In the genomic region with DNA sequence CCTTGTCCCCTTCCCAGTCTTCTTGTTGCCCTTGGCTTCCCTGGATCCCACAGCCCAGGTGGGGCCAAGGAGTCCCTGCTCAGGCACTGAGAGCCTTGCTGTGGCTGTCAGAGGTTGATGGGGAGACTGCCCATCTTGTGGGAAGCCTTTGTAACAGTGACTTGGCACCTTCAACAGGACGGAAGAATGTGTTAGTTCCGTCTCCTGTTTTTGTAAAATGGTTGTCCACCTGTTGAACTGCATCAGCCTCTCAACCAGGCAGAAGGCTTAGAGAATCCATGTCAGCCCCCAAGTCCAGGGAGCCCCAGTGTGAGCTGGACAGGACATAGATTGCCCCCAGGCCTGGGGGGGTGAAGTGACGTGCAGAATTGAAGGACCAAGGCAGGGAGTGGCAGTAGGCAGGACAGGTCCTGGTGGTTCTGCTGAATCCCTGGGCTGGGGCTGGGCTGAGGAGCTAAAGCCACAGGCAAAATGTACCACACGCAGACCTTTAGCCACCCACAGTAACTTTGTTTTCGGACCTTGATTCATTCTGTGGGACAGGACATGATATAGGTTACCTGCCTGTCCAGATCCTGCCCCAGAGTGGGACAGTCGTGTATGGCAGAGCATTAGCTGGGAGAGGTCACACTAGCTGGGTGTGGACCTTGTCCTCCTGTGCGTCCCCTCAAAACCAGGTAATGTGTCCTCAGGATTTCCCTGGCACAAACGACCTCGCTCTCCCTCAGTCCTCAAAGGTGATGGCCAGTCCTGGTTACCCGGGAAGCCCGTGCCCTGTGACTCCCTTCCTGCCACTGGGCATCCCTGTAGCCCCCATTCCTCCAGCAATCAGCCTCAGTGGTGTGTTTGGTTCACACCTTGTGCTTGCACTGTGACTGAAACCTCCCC, we compare ENCODE assay signal across 15 cellular contexts. TPM values are rescaled to one million over a fixed set of nuclear protein-coding genes. Genes with fewer than 3 reads are reported as not detected.
DNase-seq lines count a peak whose midpoint lies in the region; ATAC-seq, FAIRE-seq and TF ChIP-seq lines count a peak whose summit lies in the region.
"Had no signal": no experiment of that assay in that cellular context is flagged by ENCODE, and none has a peak within 500 bp of the region (broad histone marks: within the 10 kb centered on the region; RNA-seq: fewer than 3 reads in every experiment).

No MANE protein-coding gene starts in this region.

- CTCF ChIA-PET in activated CD4-positive, alpha-beta T cell treated with anti-CD3 and anti-CD28 coated beads for 36 hours (lab: Charles Lee), result interaction anchor here (0.6 to 1.5 kb wide), 4 partner anchors 9 to 192 kb away, joined by 3 read pairs; no protein-coding TSS in a partner anchor
- CTCF ChIA-PET in activated CD4-positive, alpha-beta memory T cell treated with anti-CD3 and anti-CD28 coated beads, Interleukin-2, amount 10 ng/mL, durations not matched to agents 7 days and 5 days (lab: Charles Lee), result no interaction called here

- H3K4me3 Mint-ChIP-seq in activated CD4-positive, alpha-beta T cell treated with anti-CD3 and anti-CD28 coated beads for 36 hours, result peak overlapping the region; percentile 4
- no peak overlapping the region for H3K4me3 Mint-ChIP-seq in activated CD4-positive, alpha-beta memory T cell treated with anti-CD3 and anti-CD28 coated beads, Interleukin-2, amount 10 ng/mL, durations not matched to agents 7 days and 5 days

- peak overlapping the region; percentile 78 for H3K27ac Mint-ChIP-seq in activated CD4-positive, alpha-beta T cell treated with anti-CD3 and anti-CD28 coated beads for 36 hours
- H3K27ac Mint-ChIP-seq in activated CD4-positive, alpha-beta memory T cell treated with anti-CD3 and anti-CD28 coated beads, Interleukin-2, amount 10 ng/mL, durations not matched to agents 7 days and 5 days, result peak overlapping the region; percentile 68

- H3K27me3 Mint-ChIP-seq in activated CD4-positive, alpha-beta T cell treated with anti-CD3 and anti-CD28 coated beads for 36 hours, result no peaks in the 10 kb centered on the region
- H3K27me3 Mint-ChIP-seq in activated CD4-positive, alpha-beta memory T cell treated with anti-CD3 and anti-CD28 coated beads, Interleukin-2, amount 10 ng/mL, durations not matched to agents 7 days and 5 days, result no peaks in the 10 kb centered on the region

- no peaks in the 10 kb centered on the region for H3K36me3 ChIP-seq in esophagus squamous epithelium
- no peaks in the 10 kb centered on the region for H3K36me3 ChIP-seq in pancreas

- H3K36me3 Mint-ChIP-seq in activated CD4-positive, alpha-beta T cell treated with anti-CD3 and anti-CD28 coated beads for 36 hours (ENCODE audit: low read depth), result peaks cover 5% of the 10 kb centered on the region
- H3K36me3 Mint-ChIP-seq in activated CD4-positive, alpha-beta memory T cell treated with anti-CD3 and anti-CD28 coated beads, Interleukin-2, amount 10 ng/mL, durations not matched to agents 7 days and 5 days (ENCODE audit: low read depth), result peaks cover 12% of the 10 kb centered on the region

- FAIRE-seq in pancreas (lab: Jason Lieb, UNC), result no peak
- FAIRE-seq: A204.1 had no signal

- H3K27ac ChIP-seq in esophagus squamous epithelium (peak overlapping the region in 3 of 4 donors; percentile 26 to 36 (median 35)), skin epidermis (peak overlapping the region in 16 of 21 experiments; percentile 4 to 82 (median 44)), pancreas (no peak overlapping the region)
- H3K27ac ChIP-seq: suprapubic skin had no signal

- H3K4me3 ChIP-seq in esophagus squamous epithelium, result no peak overlapping the region
- no peak overlapping the region for H3K4me3 ChIP-seq in skin epidermis
- no peak overlapping the region for H3K4me3 ChIP-seq in pancreas
- H3K4me3 ChIP-seq: suprapubic skin had no signal

- POLR2A ChIA-PET in activated CD4-positive, alpha-beta T cell treated with anti-CD3 and anti-CD28 coated beads for 36 hours (lab: Charles Lee), result no interaction called here
- POLR2A ChIA-PET in activated CD4-positive, alpha-beta memory T cell treated with anti-CD3 and anti-CD28 coated beads, Interleukin-2, amount 10 ng/mL, durations not matched to agents 7 days and 5 days (lab: Charles Lee), result interaction anchor here (1.4 kb wide), 1 partner anchor 7 kb away, joined by 7 read pairs; no protein-coding TSS in a partner anchor

- no peak for DNase-seq in activated CD4-positive, alpha-beta T cell treated with anti-CD3 and anti-CD28 coated beads for 36 hours
- DNase-seq in activated CD4-positive, alpha-beta T cell treated with anti-CD3 and anti-CD28 coated beads for 1 hour, result no peak
- no peak for DNase-seq in activated CD4-positive, alpha-beta memory T cell treated with anti-CD3 and anti-CD28 coated beads, Interleukin-2, amount 10 ng/mL, durations not matched to agents 7 days and 5 days
- DNase-seq in esophagus squamous epithelium (lab: John Stamatoyannopoulos, UW) (no peak), NCI-H1930 (lab: John Stamatoyannopoulos, UW) (no peak), pancreas (no peak)
- DNase-seq: activated gamma-delta T cell treated with Interleukin-2 at 50 U/mL for 16 hours, DMS 273 treated with DMSO at 0.1 percent for 48 hours, NCI-H1092, NCI-H524 treated with DMSO at 0.1 percent for 48 hours, SHP77 treated with DMSO at 0.1 percent for 48 hours had no signal

- H3K27me3 ChIP-seq in esophagus squamous epithelium (no peaks in the 10 kb centered on the region), pancreas (no peaks in the 10 kb centered on the region)
- H3K27me3 ChIP-seq: suprapubic skin had no signal

- no peak for ATAC-seq in activated CD4-positive, alpha-beta T cell treated with anti-CD3 and anti-CD28 coated beads for 36 hours
- ATAC-seq in pancreas (no peak), HG03039 (IDR thresholded peaks at IDR 0.05; ENCODE audit: unreplicated experiment) (no peak)

- peaks cover 5 to 50% (median 23%) of the 10 kb centered on the region in 3 donors for H3K4me1 ChIP-seq in esophagus squamous epithelium
- H3K4me1 ChIP-seq in pancreas, result no peaks in the 10 kb centered on the region

- TF ChIP-seq CTCF in esophagus squamous epithelium (IDR thresholded peaks at IDR 0.05), result no peak
- no peak for TF ChIP-seq CTCF in pancreas (IDR thresholded peaks at IDR 0.05)

- peaks cover 62% of the 10 kb centered on the region for H3K4me1 Mint-ChIP-seq in activated CD4-positive, alpha-beta T cell treated with anti-CD3 and anti-CD28 coated beads for 36 hours
- H3K4me1 Mint-ChIP-seq in activated CD4-positive, alpha-beta memory T cell treated with anti-CD3 and anti-CD28 coated beads, Interleukin-2, amount 10 ng/mL, durations not matched to agents 7 days and 5 days, result peaks cover 54% of the 10 kb centered on the region

- 76 to 90% methylated on average over 8 to 11 of the region's 11 CpGs for WGBS in esophagus squamous epithelium, 2 donors
- WGBS in pancreas, 2 donors, result 83 to 84% methylated on average over 11 of the region's 11 CpGs

- H3K9me3 ChIP-seq in esophagus squamous epithelium, result no peaks in the 10 kb centered on the region
- no peaks in the 10 kb centered on the region for H3K9me3 ChIP-seq in pancreas
- H3K9me3 ChIP-seq: suprapubic skin had no signal

- intact Hi-C loops in activated CD4-positive, alpha-beta T cell treated with anti-CD3 and anti-CD28 coated beads for 36 hours (cut with DNase I, micrococcal nuclease), result loop anchor here in 1 of 2 experiments (10.0 kb wide), 1 partner anchor 142 kb away; no protein-coding TSS in a partner anchor
- intact Hi-C loops in esophagus squamous epithelium (cut with DNase I) (no loop called here), pancreas (cut with DNase I) (no loop called here)

- TF ChIP-seq POLR2A in esophagus squamous epithelium (IDR thresholded peaks at IDR 0.05), result no peak

- H3K9me3 Mint-ChIP-seq in activated CD4-positive, alpha-beta T cell treated with anti-CD3 and anti-CD28 coated beads for 36 hours (ENCODE audit: low read depth), result no peaks in the 10 kb centered on the region
- no peaks in the 10 kb centered on the region for H3K9me3 Mint-ChIP-seq in activated CD4-positive, alpha-beta memory T cell treated with anti-CD3 and anti-CD28 coated beads, Interleukin-2, amount 10 ng/mL, durations not matched to agents 7 days and 5 days

RNA-seq across cellular contexts. Expression of a gene that starts 47.0 kb away (rescaled TPM):
- total RNA-seq in activated CD4-positive, alpha-beta T cell treated with anti-CD3 and anti-CD28 coated beads for 36 hours, result 100 to 1,000 TPM; 123 to 139 TPM
- 100 to 1,000 TPM; 109 to 113 TPM for total RNA-seq in activated CD4-positive, alpha-beta memory T cell treated with anti-CD3 and anti-CD28 coated beads, Interleukin-2, amount 10 ng/mL, durations not matched to agents 7 days and 5 days
- total RNA-seq in esophagus squamous epithelium (10 to 100 TPM; 39.7 to 81.4 (median 41.6) TPM), pancreas (10 to 100 TPM; 31.4 to 51.8 (median 41.8) TPM)
- polyA plus RNA-seq in pancreas, result 10 to 100 TPM; 11.9 to 13.1 TPM

Comparison
In these comparisons a context has a peak if more than half of its experiments do, and no peak if none do; other contexts are left out.
1. H3K27ac ChIP-seq: peak in esophagus squamous epithelium (3 of 4) and skin epidermis (16 of 21); none in pancreas (0 of 4).